11 cellular contexts compared by ENCODE assay signal in the genomic region with DNA sequence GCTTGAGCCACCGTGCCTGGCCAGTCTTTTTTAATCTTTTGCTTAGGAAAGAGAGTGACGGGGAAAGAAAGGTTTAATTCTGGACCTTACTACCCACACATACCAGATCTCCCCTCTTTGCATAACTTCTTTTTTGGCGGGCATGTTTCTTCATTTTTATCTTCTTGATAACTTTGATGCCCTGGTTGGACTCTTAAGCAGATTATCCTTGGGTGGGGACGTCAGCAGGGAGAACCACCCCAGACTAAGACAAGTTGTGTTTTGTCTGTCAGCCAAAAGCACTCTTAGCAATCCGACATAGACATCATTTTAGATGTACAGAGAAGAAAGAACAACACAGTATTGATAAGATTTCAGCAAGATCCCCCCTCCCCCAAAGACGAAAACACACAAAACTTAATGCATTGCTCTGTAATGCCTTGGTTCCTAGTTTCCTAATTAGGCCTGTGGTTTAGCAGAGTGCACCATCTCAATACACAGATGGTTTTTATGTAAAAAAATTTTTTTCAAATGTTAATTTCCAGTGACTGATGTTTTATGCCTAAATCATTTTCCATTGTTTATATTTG.
A peak's percentile ranks its signal among the peaks of the same experiment; 100 is the strongest.
DNase-seq lines count a peak whose midpoint lies in the region; ATAC-seq and TF ChIP-seq lines count a peak whose summit lies in the region.
"Had no signal": no experiment of that assay in that cellular context is flagged by ENCODE, and none has a peak within 500 bp of the region (broad histone marks: within the 10 kb centered on the region; RNA-seq: fewer than 3 reads in every experiment).

No MANE protein-coding gene starts in this region.

- intact Hi-C loops in left ventricle myocardium inferior (cut with micrococcal nuclease) = no loop called here
- intact Hi-C loops in Right ventricle myocardium superior (cut with DNase I) = no loop called here
- intact Hi-C loops in thyroid gland (cut with DNase I) = loop anchor here (10.0 kb wide), 1 partner anchor 119 kb away; no protein-coding TSS in a partner anchor

- no peak overlapping the region for H3K27ac Mint-ChIP-seq in endodermal cell

- H3K36me3 ChIP-seq in left ventricle myocardium inferior (no peaks in the 10 kb centered on the region), endodermal cell (ENCODE audit: control insufficient read depth, insufficient read depth, low read length) (no peaks in the 10 kb centered on the region), thyroid gland (no peaks in the 10 kb centered on the region)
- H3K36me3 ChIP-seq: tibial nerve had no signal

- H3K9me3 ChIP-seq in left ventricle myocardium inferior (replicated peaks) (no peaks in the 10 kb centered on the region), endodermal cell (ENCODE audit: control insufficient read depth, low read length) (no peaks in the 10 kb centered on the region), thyroid gland (no peaks in the 10 kb centered on the region)
- H3K9me3 ChIP-seq: tibial nerve had no signal

- no peaks in the 10 kb centered on the region for H3K9me3 Mint-ChIP-seq in endodermal cell

- no peak for ATAC-seq in Right ventricle myocardium superior (ENCODE audit: poor library complexity)
- ATAC-seq in HG03354 (IDR thresholded peaks at IDR 0.05; ENCODE audit: poor library complexity, severe bottlenecking, unreplicated experiment) = peak; percentile 37
- no peak for ATAC-seq in HG02610 (IDR thresholded peaks at IDR 0.05; ENCODE audit: unreplicated experiment)
- ATAC-seq: Panc1 had no signal

- peaks cover 5% of the 10 kb centered on the region for H3K36me3 Mint-ChIP-seq in endodermal cell (ENCODE audit: low read depth)

- H3K27me3 ChIP-seq in left ventricle myocardium inferior (ENCODE audit: low read depth) (no peaks in the 10 kb centered on the region), endodermal cell (ENCODE audit: control insufficient read depth, insufficient read depth, low read length, poor library complexity, severe bottlenecking) (no peaks in the 10 kb centered on the region), thyroid gland (no peaks in the 10 kb centered on the region)
- H3K27me3 ChIP-seq: tibial nerve had no signal

- H3K4me3 Mint-ChIP-seq in endodermal cell = no peak overlapping the region

- 78 to 100% methylated on average over 2 to 5 of the region's 6 CpGs for WGBS in endodermal cell (ENCODE audit: insufficient coverage in 1 of 2, insufficient read length in 1 of 2), 2 experiments
- WGBS in thyroid gland, 2 donors = 89 to 90% methylated on average over 6 of the region's 6 CpGs

- H3K9ac ChIP-seq in endodermal cell (ENCODE audit: extremely low read depth, low read length, poor library complexity, severe bottlenecking) = no peak overlapping the region

- DNase-seq in left ventricle myocardium inferior (no peak), Right ventricle myocardium superior (no peak), endodermal cell (no peak), thyroid gland (no peak), NCI-H1694 treated with DMSO at 0.1 percent for 48 hours (lab: John Stamatoyannopoulos, UW) (no peak)
- no peak for DNase-seq in stimulated activated naive CD4-positive, alpha-beta T cell treated with Interleukin-2 at 50 U/mL for 16 hours (lab: John Stamatoyannopoulos, UW)

- H3K27ac ChIP-seq in left ventricle myocardium inferior (replicated peaks) (peak overlapping the region; percentile 81), endodermal cell (ENCODE audit: low read depth, low read length) (peak overlapping the region; percentile 70), thyroid gland (peak overlapping the region; percentile 90 to 98 (median 95))
- H3K27ac ChIP-seq: coronary artery had no signal

- TF ChIP-seq CTCF in left ventricle myocardium inferior (IDR thresholded peaks at IDR 0.05; ENCODE audit: borderline replicate concordance) (no peak), endodermal cell (conservative IDR thresholded peaks at IDR 0.05) (no peak), thyroid gland (IDR thresholded peaks at IDR 0.05) (no peak)

- H3K4me1 ChIP-seq in left ventricle myocardium inferior (peaks cover 68% of the 10 kb centered on the region), endodermal cell (ENCODE audit: control insufficient read depth, insufficient read depth, low read length) (peaks cover 4% of the 10 kb centered on the region), thyroid gland (peaks cover 41 to 62% of the 10 kb centered on the region in 2 donors)

- no peak for TF ChIP-seq POLR2A in thyroid gland (IDR thresholded peaks at IDR 0.05)

- H3K27me3 Mint-ChIP-seq in endodermal cell (ENCODE audit: insufficient read depth) = no peaks in the 10 kb centered on the region

- H3K4me3 ChIP-seq in left ventricle myocardium inferior (no peak overlapping the region), endodermal cell (ENCODE audit: low read length) (no peak overlapping the region), thyroid gland (replicated peaks in 1 of 3) (no peak overlapping the region)
- H3K4me3 ChIP-seq: coronary artery had no signal

- peaks cover 25% of the 10 kb centered on the region for H3K4me1 Mint-ChIP-seq in endodermal cell
